In genomic region chr10:70404036-70404905, GRCh38 we compare ENCODE assay signal across 8 cellular contexts. TPM values are rescaled to one million over a fixed set of nuclear protein-coding genes. Genes with fewer than 3 reads are reported as not detected.
DNase-seq lines count a peak whose midpoint lies in the region; ATAC-seq, FAIRE-seq and TF ChIP-seq lines count a peak whose summit lies in the region.

Gene EIF4EBP2, plus strand, starts transcription at chr10:70404145. Its CDS starts 257 bp downstream, at chr10:70404402.

- H3K4me1 ChIP-seq in IMR-90 (ENCODE audit: control insufficient read depth, insufficient read depth, low read length) (no peaks in the 10 kb centered on the region), OCI-LY7 (ENCODE audit: insufficient read depth, low read length, poor library complexity, severe bottlenecking) (peaks cover 20% of the 10 kb centered on the region)

- dilution Hi-C loops in IMR-90 (cut with HindIII; ENCODE audit: low sequenced_read_pairs, unreplicated experiment) = no loop called here

- H3K79me1 ChIP-seq in IMR-90 (ENCODE audit: low read depth in 1 of 2, low read length in 2 of 2) = peaks cover 3 to 26% of the 10 kb centered on the region in 2 experiments; a peak in 3 of 4 replicates

- H4K5ac ChIP-seq in IMR-90 (ENCODE audit: low read depth, low read length) = peak within 1 kb of the TSS; percentile 14; the same call in 1 of the 2 replicates

- H2AFZ ChIP-seq in IMR-90 (replicated peaks; ENCODE audit: low read length, poor library complexity) = peak within 1 kb of the TSS; percentile 80
- H2AFZ ChIP-seq in OCI-LY7 (ENCODE audit: low read length) = peak within 1 kb of the TSS; percentile 99

- no peaks in the 10 kb centered on the region for H3K9me3 ChIP-seq in IMR-90 (ENCODE audit: control insufficient read depth, insufficient read depth, low read length)
- no peaks in the 10 kb centered on the region for H3K9me3 ChIP-seq in OCI-LY7 (ENCODE audit: low read length)

- 0% methylated on average over 56 of the region's 110 CpGs; no CpG with 5 or more reads in 1 of the 2 experiments for WGBS in IMR-90 (ENCODE audit: extremely low coverage in 2 of 2, insufficient read length in 1 of 2), 2 experiments

- in situ Hi-C loops in IMR-90 (cut with MboI; ENCODE audit: low sequenced_read_pairs) = no loop called here

- TF ChIP-seq RAD21 in IMR-90 (IDR thresholded peaks at IDR 0.05; ENCODE audit: low read length) = no peak

- peak within 1 kb of the TSS; percentile 87 for H2AK9ac ChIP-seq in IMR-90 (replicated peaks; ENCODE audit: low read depth, low read length, poor library complexity)

- 0 out of 2 replicates have a peak within 1 kb of the TSS, but pooled peaks have one; percentile 1 for H2BK120ac ChIP-seq in IMR-90 (ENCODE audit: low read depth, low read length)

- H3K4ac ChIP-seq in IMR-90 (ENCODE audit: low read depth, low read length) = peak within 1 kb of the TSS; percentile 80

- peak within 1 kb of the TSS; percentile 83 for H3K9ac ChIP-seq in IMR-90 (ENCODE audit: low read depth, low read length)

- H3K27ac ChIP-seq in IMR-90 (ENCODE audit: insufficient read depth, low read length) (peak within 1 kb of the TSS; percentile 73), OCI-LY7 (ENCODE audit: low read depth, low read length, poor library complexity, severe bottlenecking) (peak within 1 kb of the TSS; percentile 38)

- H4K20me1 ChIP-seq in IMR-90 (ENCODE audit: insufficient read depth, low read length) = peaks cover 36% of the 10 kb centered on the region
- peaks cover 18% of the 10 kb centered on the region for H4K20me1 ChIP-seq in OCI-LY7 (ENCODE audit: insufficient read depth, low read length)

- TF ChIP-seq POLR2A in IMR-90 (IDR thresholded peaks at IDR 0.05; ENCODE audit: low read depth, low read length) = peak; percentile 91

- H3K4me2 ChIP-seq in IMR-90 (ENCODE audit: low read depth, low read length) (peak within 1 kb of the TSS; percentile 90), OCI-LY7 (ENCODE audit: low read length) (peak within 1 kb of the TSS; percentile 98)

- H3K79me2 ChIP-seq in OCI-LY7 (ENCODE audit: insufficient read depth, low read depth, low read length) = peaks cover 38% of the 10 kb centered on the region

- H4K8ac ChIP-seq in IMR-90 (ENCODE audit: low read depth in 2 of 2, low read length in 2 of 2) = peak within 1 kb of the TSS in 1 of 2 experiments; percentile 56; a peak in 2 of 4 replicates

- H3K23ac ChIP-seq in IMR-90 (ENCODE audit: low read depth, low read length) = peak within 1 kb of the TSS; percentile 96

- peak; percentile 73 for ATAC-seq in GM21526 (IDR thresholded peaks at IDR 0.05; ENCODE audit: low FRiP score, unreplicated experiment)
- peak; percentile 86 for ATAC-seq in IMR-90 (ENCODE audit: low read depth)

- H3K36me3 ChIP-seq in IMR-90 (ENCODE audit: control insufficient read depth, insufficient read depth, low read length) = no peaks in the 10 kb centered on the region
- peaks cover 20% of the 10 kb centered on the region for H3K36me3 ChIP-seq in OCI-LY7 (ENCODE audit: insufficient read depth, low read length)

- peak within 1 kb of the TSS; percentile 81 for H3K4me3 ChIP-seq in IMR-90 (ENCODE audit: insufficient read depth, low read depth, low read length)
- peak within 1 kb of the TSS; percentile 92 for H3K4me3 ChIP-seq in OCI-LY7 (ENCODE audit: low read depth, low read length, poor library complexity, severe bottlenecking)

- no peaks in the 10 kb centered on the region for H3K9me2 ChIP-seq in OCI-LY7 (ENCODE audit: insufficient read depth, low read length)

- intact Hi-C loops in IMR-90 (cut with micrococcal nuclease) = loop anchor here (1.0 kb wide), 1 partner anchor 22 kb away; the partner anchor contains the start of gene LRRC20
- intact Hi-C loops in OCI-LY7 (cut with micrococcal nuclease; ENCODE audit: unreplicated experiment) = no loop called here

- BruUV-seq in IMR-90 (replicated peaks; lab: Mats Ljungman, UMichigan) = no TSS peak
- no TSS peak for BruUV-seq in OCI-LY7 (replicated peaks; lab: Mats Ljungman, UMichigan)

- peak within 1 kb of the TSS; percentile 60 for H2AK5ac ChIP-seq in IMR-90 (ENCODE audit: low read depth, low read length)

- H4K91ac ChIP-seq in IMR-90 (ENCODE audit: insufficient read depth, low read depth, low read length) = peak within 1 kb of the TSS; percentile 80

- H3K27me3 ChIP-seq in IMR-90 (ENCODE audit: control insufficient read depth, insufficient read depth, low read length) = no peaks in the 10 kb centered on the region

- H2BK20ac ChIP-seq in IMR-90 (ENCODE audit: low read depth, low read length) = no peak within 1 kb of the TSS

- peak; percentile 43 for DNase-seq in D721Med (ENCODE audit: insufficient read length, low spot score)
- peak; percentile 93 for DNase-seq in IMR-90
- DNase-seq in OCI-LY7 (ENCODE audit: low spot score) = peak; percentile 94
- DNase-seq in activated T-cell treated with anti-CD3 and anti-CD28 coated beads for 24 hours (ENCODE audit: low read depth) = peak; percentile 100
- peak; percentile 66 for DNase-seq in epidermal melanocyte (ENCODE audit: insufficient read length, low spot score)
- peak; percentile 87 for DNase-seq in middle frontal gyrus (ENCODE audit: extremely low spot score, low spot score)
- peak; percentile 98 to 99 for DNase-seq in stimulated activated CD8-positive, alpha-beta memory T cell treated with anti-CD3 and anti-CD28 coated beads, Interleukin-2, amount 100 ng/mL, for 48 hours (ENCODE audit: low read depth in 2 of 2)

- H2BK5ac ChIP-seq in IMR-90 (ENCODE audit: low read depth, low read length, poor library complexity, severe bottlenecking) = peak within 1 kb of the TSS; percentile 61

- CTCF ChIA-PET in IMR-90 (lab: Yijun Ruan, JAX) = interaction anchor here (1.5 kb wide), 1 partner anchor 258 kb away, joined by 3 read pairs; the partner anchor contains the start of gene TYSND1
- CTCF ChIA-PET in OCI-LY7 (lab: Charles Lee; ENCODE audit: unreplicated experiment) = no interaction called here

- FAIRE-seq in D721Med (lab: Jason Lieb, UNC) = no peak

- H3K18ac ChIP-seq in IMR-90 (ENCODE audit: low read depth, low read length) = peak within 1 kb of the TSS; percentile 7; the same call in 1 of the 2 replicates

- no peaks in the 10 kb centered on the region for H3K9me1 ChIP-seq in IMR-90 (ENCODE audit: insufficient read depth, low read length)

- peak within 1 kb of the TSS; percentile 98 for H3K14ac ChIP-seq in IMR-90 (replicated peaks; ENCODE audit: low read depth, low read length)

- POLR2A ChIA-PET in IMR-90 (lab: Charles Lee; ENCODE audit: unreplicated experiment) = interaction anchor here (0.6 to 1.0 kb wide), 5 partner anchors 14 to 429 kb away, joined by 3 to 5 read pairs (median 4); no protein-coding TSS in a partner anchor
- POLR2A ChIA-PET in OCI-LY7 (lab: Charles Lee) = interaction anchor here (0.8 to 1.7 kb wide), 9 partner anchors 8 to 483 kb away, joined by 3 to 13 read pairs (median 5); partner anchors contain the start of genes LRRC20 and TYSND1

- H3K56ac ChIP-seq in IMR-90 (ENCODE audit: extremely low read depth, insufficient read depth, low read length) = peak within 1 kb of the TSS; percentile 77

- H2BK15ac ChIP-seq in IMR-90 (ENCODE audit: low read depth, low read length) = no peak within 1 kb of the TSS

- no peak for TF ChIP-seq CTCF in D721Med (IDR thresholded peaks at IDR 0.05; ENCODE audit: insufficient read depth, missing control alignments)
- no peak for TF ChIP-seq CTCF in IMR-90 (conservative IDR thresholded peaks at IDR 0.05; ENCODE audit: low read depth, low read length)
- TF ChIP-seq CTCF in OCI-LY7 (conservative IDR thresholded peaks at IDR 0.05; ENCODE audit: low read length) = no peak

TF ChIP-seq in IMR-90, 13 proteins besides CTCF, POLR2A, EP300 and RAD21:
- TF ChIP-seq MAZ (IDR thresholded peaks at IDR 0.05; ENCODE audit: borderline replicate concordance, low read depth, low read length) = peak; percentile 87
- TF ChIP-seq CEBPB (IDR thresholded peaks at IDR 0.05; ENCODE audit: low read depth, low read length) = peak; percentile 52
- no peak; the same call in 1 of the 2 replicates for TF ChIP-seq MXI1 (IDR thresholded peaks at IDR 0.05; ENCODE audit: borderline replicate concordance, low read depth, low read length)

RNA-seq across cellular contexts. Expression of gene EIF4EBP2, which starts in this region (rescaled TPM):
- total RNA-seq in IMR-90 (2012; rRNA removed) (15.6 and 20.8 TPM in 2 replicates), OCI-LY7 (2022) (59.8 and 64.4 TPM in 2 replicates)
- 10.4 and 13.7 TPM in 2 replicates for polyA plus RNA-seq in IMR-90 (2012; rRNA removed)
- polyA plus RNA-seq in IMR-90 (2012; cell fraction: cytosol; rRNA removed) = 3.8 and 5.4 TPM in 2 replicates
- polyA plus RNA-seq in IMR-90 (2012; cell fraction: nucleus; rRNA removed; ENCODE audit: low replicate concordance) = 2.9 and 17.2 TPM in 2 replicates
- total RNA-seq in OCI-LY7 (2014; rRNA removed; shearing (Covaris generic)) = 20.3 and 24.5 TPM in 2 replicates

Comparison
In these comparisons a context has a peak if more than half of its experiments do, and no peak if none do; other contexts are left out.
1. Peak in every context shown above with its lines: DNase-seq, ATAC-seq, H3K4me3 ChIP-seq and H3K27ac ChIP-seq.
2. DNase-seq: peak in every context shown above with its lines; median percentile 100 in activated T-cell treated with anti-CD3 and anti-CD28 coated beads for 24 hours; 98 in stimulated activated CD8-positive, alpha-beta memory T cell treated with anti-CD3 and anti-CD28 coated beads, Interleukin-2, amount 100 ng/mL, for 48 hours; 94 in OCI-LY7; 93 in IMR-90; 87 in middle frontal gyrus; 66 in epidermal melanocyte; 43 in D721Med.